Comparison of ENCODE assay signal across 1 cellular context in the genomic region with DNA sequence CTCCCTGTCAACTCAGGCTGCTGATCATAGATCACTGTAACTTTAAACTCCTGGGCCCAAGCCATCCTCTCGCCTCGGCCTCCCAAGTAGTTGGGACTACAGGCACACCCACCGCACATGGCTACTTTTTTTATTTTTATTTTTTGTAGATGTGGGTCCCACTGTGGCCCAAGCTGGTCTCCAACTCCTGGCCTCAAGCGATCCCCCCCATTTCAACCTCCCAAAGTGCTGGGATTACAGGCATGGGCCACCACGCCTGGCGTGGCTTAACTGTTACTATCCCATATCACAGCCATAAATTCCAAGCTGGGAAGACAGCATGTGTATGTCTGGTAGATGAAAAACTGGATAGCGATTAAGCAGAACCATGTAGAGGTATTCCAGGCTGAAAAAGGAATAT.
TF ChIP-seq lines count a peak whose summit lies in the region.

No MANE protein-coding gene starts in this region.

TF ChIP-seq in GM12878, 131 proteins besides CTCF, POLR2A, EP300 and RAD21:
- no peak for TF ChIP-seq PAX8 (IDR thresholded peaks at IDR 0.05)
